In genomic region chr2:121237980-121238665, GRCh38 we compare ENCODE assay signal across 22 cellular contexts. TPM values are rescaled to one million over a fixed set of nuclear protein-coding genes. Genes with fewer than 3 reads are reported as not detected.
DNase-seq lines count a peak whose midpoint lies in the region; ATAC-seq and TF ChIP-seq lines count a peak whose summit lies in the region.
"Had no signal": no experiment of that assay in that cellular context is flagged by ENCODE, and none has a peak within 500 bp of the region (broad histone marks: within the 10 kb centered on the region; RNA-seq: fewer than 3 reads in every experiment).

No MANE protein-coding gene starts in this region.

- TF ChIP-seq RAD21 in Ishikawa (IDR thresholded peaks at IDR 0.05; ENCODE audit: low read depth): no peak

- DNase-seq in ACHN (peak; percentile 84), brain microvascular endothelial cell (peak; percentile 60), mesendoderm (peak; percentile 87), SHP77 (lab: John Stamatoyannopoulos, UW) (no peak), OCI-M2 (lab: John Stamatoyannopoulos, UW; ENCODE audit: unreplicated experiment) (no peak), HuH-7 (ENCODE audit: low spot score) (no peak)
- DNase-seq: activated CD4-positive, alpha-beta T cell treated with anti-CD3 and anti-CD28 coated beads for 4 hours; activated CD8-positive, alpha-beta memory T cell treated with anti-CD3 and anti-CD28 coated beads, Interleukin-2, amount 50 U/mL, for 4 hours; activated gamma-delta T cell; amniotic stem cell; colonic mucosa; HCEC 1CT; Kasumi-1; left lung; NCI-H1417 treated with DMSO at 0.1 percent for 48 hours; Peyer's patch; stimulated activated naive CD4-positive, alpha-beta T cell treated with Interleukin-2 at 50 U/mL for 16 hours had no signal

- no peak overlapping the region for H3K4ac ChIP-seq in mesendoderm (ENCODE audit: low read depth, low read length)

- H2AK5ac ChIP-seq in mesendoderm (ENCODE audit: low read length): no peak overlapping the region

- no peak overlapping the region for H2BK15ac ChIP-seq in mesendoderm (replicated peaks; ENCODE audit: low read depth)

- H4K8ac ChIP-seq in mesendoderm (ENCODE audit: low read depth, low read length): no peak overlapping the region

- no peak for TF ChIP-seq CTCF in brain microvascular endothelial cell (IDR thresholded peaks at IDR 0.05; ENCODE audit: low read depth, low read length, missing control alignments)

- no CpG with 5 or more reads among the region's 16 CpGs for WGBS in mesendoderm (ENCODE audit: extremely low coverage, insufficient coverage, low lambda C conversion rate)

- H2BK120ac ChIP-seq in mesendoderm (ENCODE audit: low read depth, low read length): no peak overlapping the region

- H2BK5ac ChIP-seq in mesendoderm (ENCODE audit: low read length): no peak overlapping the region

- H3K4me2 ChIP-seq in mesendoderm (ENCODE audit: low read length): no peak overlapping the region

- H3K4me3 ChIP-seq in brain microvascular endothelial cell (ENCODE audit: low read depth, low read length) (no peak overlapping the region), mesendoderm (ENCODE audit: low read length) (no peak overlapping the region)
- H3K4me3 ChIP-seq: colonic mucosa, left lung, Peyer's patch, right atrium auricular region, tibial nerve had no signal

- no peak overlapping the region for H3K18ac ChIP-seq in mesendoderm (ENCODE audit: low read length)

- no peak overlapping the region for H3K56ac ChIP-seq in mesendoderm (ENCODE audit: low read length)

- no peaks in the 10 kb centered on the region for H3K79me2 ChIP-seq in mesendoderm (ENCODE audit: control insufficient read depth, insufficient read depth, low read length)

- H3K23ac ChIP-seq in mesendoderm (ENCODE audit: low read length): no peak overlapping the region

- H3K27ac ChIP-seq in brain microvascular endothelial cell (no peak overlapping the region), mesendoderm (ENCODE audit: low read depth, low read length) (no peak overlapping the region)
- H3K27ac ChIP-seq: colonic mucosa, left lung, neutrophil, Peyer's patch, right atrium auricular region, tibial nerve had no signal

- no peaks in the 10 kb centered on the region for H3K79me1 ChIP-seq in mesendoderm (ENCODE audit: low read length)

- TF ChIP-seq EP300 in Ishikawa (IDR thresholded peaks at IDR 0.05; ENCODE audit: borderline replicate concordance): no peak

- no peak overlapping the region for H3K9ac ChIP-seq in mesendoderm (ENCODE audit: low read length)

- ATAC-seq in GM21825 (IDR thresholded peaks at IDR 0.05; ENCODE audit: unreplicated experiment): no peak
- ATAC-seq: left lung had no signal

- H3K4me1 ChIP-seq in mesendoderm (ENCODE audit: control insufficient read depth, low read depth, low read length): no peaks in the 10 kb centered on the region
- H3K4me1 ChIP-seq: colonic mucosa, left lung, Peyer's patch, right atrium auricular region, tibial nerve had no signal

- no peaks in the 10 kb centered on the region for H3K36me3 ChIP-seq in brain microvascular endothelial cell (replicated peaks)
- no peaks in the 10 kb centered on the region for H3K36me3 ChIP-seq in mesendoderm (ENCODE audit: control insufficient read depth, insufficient read depth, low read length)
- H3K36me3 ChIP-seq: colonic mucosa, neutrophil, Peyer's patch, right atrium auricular region, tibial nerve had no signal

- in situ Hi-C loops in ACHN (cut with HindIII; ENCODE audit: low pct_ligation_motif_present, low pct_unique_long_range_greater_than_20kb, low sequenced_read_pairs) (no loop called here), brain microvascular endothelial cell (cut with HindIII; ENCODE audit: low pct_ligation_motif_present, low sequenced_read_pairs) (no loop called here)

- H3K27me3 ChIP-seq in brain microvascular endothelial cell (replicated peaks): peaks cover 6% of the 10 kb centered on the region
- H3K27me3 ChIP-seq in mesendoderm (ENCODE audit: insufficient read depth, low read length, poor library complexity): no peaks in the 10 kb centered on the region
- H3K27me3 ChIP-seq: colonic mucosa, neutrophil, Peyer's patch, right atrium auricular region, tibial nerve had no signal

- no peak overlapping the region for H4K5ac ChIP-seq in mesendoderm (ENCODE audit: low read length)

TF ChIP-seq in Ishikawa, 13 proteins besides CTCF, POLR2A, EP300 and RAD21:
- TF ChIP-seq NFIC (IDR thresholded peaks at IDR 0.05): no peak
- TF ChIP-seq TEAD4 (IDR thresholded peaks at IDR 0.05): 0 out of 2 replicates have a peak, but pooled peaks have one; percentile 42
- no peak for TF ChIP-seq MAX (IDR thresholded peaks at IDR 0.05)
- 0 out of 2 replicates have a peak, but pooled peaks have one; percentile 32 for TF ChIP-seq TCF12 (IDR thresholded peaks at IDR 0.05; ENCODE audit: low read depth)

RNA-seq across cellular contexts. Expression of gene TFCP2L1, which starts 46.9 kb away (rescaled TPM):
- polyA plus RNA-seq in mesendoderm (2013, experiment 1 of 2): 0.63 TPM
- 0.81 TPM for polyA plus RNA-seq in mesendoderm (2013, experiment 2 of 2)

Comparison
In these comparisons a context has a peak if more than half of its experiments do, and no peak if none do; other contexts are left out.
1. DNase-seq: peak in ACHN (single experiment), brain microvascular endothelial cell (single experiment) and mesendoderm (single experiment); none in SHP77 (0 of 2), OCI-M2 (single experiment) and HuH-7 (single experiment).